In the genomic region with DNA sequence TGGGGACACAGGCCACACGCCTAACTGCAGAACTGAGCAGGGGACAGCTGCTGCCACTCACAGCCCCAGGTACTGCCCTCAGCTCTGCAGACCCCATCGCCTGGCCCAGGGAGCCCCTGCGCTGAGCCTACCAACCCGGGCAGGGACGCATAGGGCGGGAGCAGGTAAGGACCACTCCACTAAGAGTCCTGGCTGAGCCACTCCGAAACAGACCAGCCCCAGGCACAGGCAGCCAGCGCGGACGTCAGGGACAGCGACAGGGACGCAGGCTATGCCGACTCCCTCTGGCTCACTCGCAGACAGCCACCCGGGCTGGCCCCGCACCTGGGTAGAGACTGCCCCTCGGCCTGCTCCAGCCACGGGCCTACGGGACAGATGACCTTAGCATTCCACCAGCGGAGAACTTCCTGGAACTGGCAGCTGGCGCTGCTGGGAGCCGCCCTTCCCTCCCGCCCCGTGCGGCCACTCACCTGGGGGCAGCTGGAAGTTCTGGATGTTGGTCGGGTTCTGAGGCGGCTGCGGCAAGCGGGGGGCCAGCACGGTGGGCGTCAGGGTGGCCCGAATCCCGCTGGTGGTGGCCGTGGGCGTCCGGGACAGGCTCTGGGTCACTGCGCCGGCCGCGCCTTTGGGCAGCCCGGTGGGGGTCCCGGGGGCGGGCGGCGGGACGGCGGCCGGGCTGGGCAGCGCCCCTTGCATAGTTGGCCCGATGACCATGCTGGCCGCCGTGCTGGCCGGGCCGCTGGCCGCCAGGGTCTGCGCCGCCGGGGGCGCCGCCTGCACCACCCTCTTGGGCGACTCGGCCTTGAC, we compare ENCODE assay signal across 8 cellular contexts. TPM values are rescaled to one million over a fixed set of nuclear protein-coding genes. Genes with fewer than 3 reads are reported as not detected.
DNase-seq lines count a peak whose midpoint lies in the region; ATAC-seq, FAIRE-seq and TF ChIP-seq lines count a peak whose summit lies in the region.

No MANE protein-coding gene starts in this region.

- no peaks in the 10 kb centered on the region for H3K27me3 ChIP-seq in parathyroid adenoma (ENCODE audit: control insufficient read depth, insufficient read depth, low read length)

- no peaks in the 10 kb centered on the region for H3K27me3 Mint-ChIP-seq in T-cell

- peak overlapping the region; percentile 40 to 53 for H3K4me3 ChIP-seq in foreskin fibroblast (ENCODE audit: low read depth in 1 of 2, low read length in 2 of 2)
- peak overlapping the region; percentile 32 for H3K4me3 ChIP-seq in parathyroid adenoma (ENCODE audit: low read depth, low read length)

- no peak overlapping the region for H3K27ac ChIP-seq in parathyroid adenoma

- DNase-seq in EL (peak; percentile 21), T-cell (no peak), foreskin fibroblast (peak in 1 of 2 donors; percentile 41), NCI-H226 (no peak), OCI-M1 (lab: John Stamatoyannopoulos, UW) (no peak), GM12891 (ENCODE audit: insufficient read length, low spot score) (no peak), GF-D8 (lab: John Stamatoyannopoulos, UW) (no peak)

- no peak for TF ChIP-seq CTCF in foreskin fibroblast (IDR thresholded peaks at IDR 0.05; ENCODE audit: low read depth, low read length)
- TF ChIP-seq CTCF in parathyroid adenoma (IDR thresholded peaks at IDR 0.05), result no peak

- ATAC-seq in T-cell (replicated peaks in 1 of 4), result no peak

- no peaks in the 10 kb centered on the region for H3K36me3 ChIP-seq in parathyroid adenoma (ENCODE audit: control insufficient read depth, insufficient read depth, low read length)

- peak overlapping the region; percentile 75 to 81 (median 75) for H3K4me3 Mint-ChIP-seq in T-cell

- POLR2A ChIA-PET in T-cell (lab: Charles Lee), result no interaction called here

- no peaks in the 10 kb centered on the region for H3K9me3 ChIP-seq in parathyroid adenoma (ENCODE audit: control insufficient read depth, low read length)

- no peak for TF ChIP-seq POLR2A in GM12891 (IDR thresholded peaks at IDR 0.05; ENCODE audit: low read depth, low read length)

- CTCF ChIA-PET in T-cell (lab: Charles Lee), result no interaction called here

- H3K36me3 Mint-ChIP-seq in T-cell, result no peaks in the 10 kb centered on the region

- H3K4me1 Mint-ChIP-seq in T-cell, result peaks cover 65 to 70% (median 65%) of the 10 kb centered on the region in 3 donors

- H3K9ac ChIP-seq in parathyroid adenoma, result no peak overlapping the region

- H2AFZ ChIP-seq in parathyroid adenoma, result no peak overlapping the region

- peak overlapping the region; percentile 44 to 67 for H3K27ac Mint-ChIP-seq in T-cell

- peak overlapping the region; percentile 72 for H3K4me2 ChIP-seq in parathyroid adenoma (ENCODE audit: low read length)

- no peak for FAIRE-seq in GM12891 (lab: Jason Lieb, UNC)

- no peaks in the 10 kb centered on the region for H3K9me3 Mint-ChIP-seq in T-cell

- H3K4me1 ChIP-seq in parathyroid adenoma, result peaks cover 16% of the 10 kb centered on the region

- peaks cover 48% of the 10 kb centered on the region for H3K79me2 ChIP-seq in parathyroid adenoma

TF ChIP-seq in GM12891, 5 proteins besides CTCF, POLR2A, EP300 and RAD21:
- TF ChIP-seq SPI1 (IDR thresholded peaks at IDR 0.05; ENCODE audit: low read depth, low read length) (no peak), POU2F2 (IDR thresholded peaks at IDR 0.05; ENCODE audit: low read depth, low read length) (no peak), PAX5 (IDR thresholded peaks at IDR 0.05; ENCODE audit: insufficient read depth, low read length, severe bottlenecking) (no peak), POLR2AphosphoS5 (IDR thresholded peaks at IDR 0.05; ENCODE audit: low read depth, low read length) (no peak), TAF1 (IDR thresholded peaks at IDR 0.05; ENCODE audit: low read depth, low read length) (no peak)

RNA-seq across cellular contexts. Expression of gene TAF4, which starts 1.5 kb away (rescaled TPM):
- 10 to 100 TPM; 21.7 to 39.5 (median 35.2) TPM for total RNA-seq in T-cell
- 8.1 TPM for polyA plus RNA-seq in GM12891 (2012; ENCODE audit: low read depth, missing spikeins)

RNA-seq across cellular contexts. Expression of gene LSM14B, which starts 58.1 kb away (rescaled TPM):
- total RNA-seq in T-cell, result 10 to 100 TPM; 40.5 to 55.5 (median 54.4) TPM
- 23.3 TPM for polyA plus RNA-seq in GM12891 (2012; ENCODE audit: low read depth, missing spikeins)
